8 cellular contexts compared by ENCODE assay signal in genomic region chr6:6696867-6697531, GRCh38.
DNase-seq lines count a peak whose midpoint lies in the region; ATAC-seq lines count a peak whose summit lies in the region.

No MANE protein-coding gene starts in this region.

- H3K4me3 ChIP-seq in right cardiac atrium (ENCODE audit: low read length), result no peak overlapping the region
- H3K4me3 ChIP-seq in skeletal muscle tissue (ENCODE audit: low read length in 3 of 3), result no peak overlapping the region

- no peak overlapping the region for H3K9ac ChIP-seq in skeletal muscle tissue (ENCODE audit: low read depth in 1 of 3, low read length in 3 of 3)

- H3K4me1 ChIP-seq in right cardiac atrium (ENCODE audit: control insufficient read depth, insufficient read depth, low read length), result peaks cover 27% of the 10 kb centered on the region
- H3K4me1 ChIP-seq in skeletal muscle tissue (ENCODE audit: control insufficient read depth in 3 of 3, insufficient read depth in 3 of 3, low read length in 3 of 3), result peaks cover 39 to 41% (median 41%) of the 10 kb centered on the region in 3 donors

- no peaks in the 10 kb centered on the region for H3K36me3 ChIP-seq in skeletal muscle tissue (ENCODE audit: control insufficient read depth in 3 of 3, insufficient read depth in 3 of 3, low read length in 3 of 3)

- no peaks in the 10 kb centered on the region for H3K36me3 Mint-ChIP-seq in activated CD8-positive, alpha-beta T cell treated with anti-CD3 and anti-CD28 coated beads, Interleukin-2, amount 10 ng/mL, durations not matched to agents 7 days and 5 days (ENCODE audit: low read depth)

- H3K27me3 ChIP-seq in right cardiac atrium (ENCODE audit: control insufficient read depth, insufficient read depth), result no peaks in the 10 kb centered on the region
- no peaks in the 10 kb centered on the region for H3K27me3 ChIP-seq in skeletal muscle tissue (ENCODE audit: control insufficient read depth in 3 of 3, insufficient read depth in 3 of 3, low read length in 3 of 3)

- peak; percentile 24 for DNase-seq in stimulated activated CD4-positive, alpha-beta T cell treated with anti-CD3 and anti-CD28 coated beads, Interleukin-12 subunit alpha, Interleukin-12 subunit beta, amount 100 ng/mL, for 4 hours
- DNase-seq in stimulated activated CD4-positive, alpha-beta T cell treated with anti-CD3 and anti-CD28 coated beads, Interleukin-4, amount 100 ng/mL, for 24 hours, result no peak
- peak; percentile 77 for DNase-seq in NCI-H2029 (lab: John Stamatoyannopoulos, UW)
- peak; percentile 65 for DNase-seq in activated CD8-positive, alpha-beta T cell treated with anti-CD3 and anti-CD28 coated beads, Interleukin-2, amount 10 ng/mL, durations not matched to agents 7 days and 5 days
- peak; percentile 61 to 87 (median 82) for DNase-seq in right cardiac atrium

- H3K9me3 ChIP-seq in right cardiac atrium (ENCODE audit: control insufficient read depth, low read length), result no peaks in the 10 kb centered on the region
- H3K9me3 ChIP-seq in skeletal muscle tissue (ENCODE audit: control insufficient read depth in 3 of 3, low read length in 3 of 3), result no peaks in the 10 kb centered on the region

- 34% methylated on average over 9 of the region's 9 CpGs for WGBS in right cardiac atrium

- intact Hi-C loops in right cardiac atrium (cut with DNase I), result no loop called here

- peaks cover 14% of the 10 kb centered on the region for H3K27me3 Mint-ChIP-seq in activated CD8-positive, alpha-beta T cell treated with anti-CD3 and anti-CD28 coated beads, Interleukin-2, amount 10 ng/mL, durations not matched to agents 7 days and 5 days (ENCODE audit: low read depth)

- H3K27ac Mint-ChIP-seq in activated CD8-positive, alpha-beta T cell treated with anti-CD3 and anti-CD28 coated beads, Interleukin-2, amount 10 ng/mL, durations not matched to agents 7 days and 5 days, result peak overlapping the region; percentile 77

- H3K4me3 Mint-ChIP-seq in activated CD8-positive, alpha-beta T cell treated with anti-CD3 and anti-CD28 coated beads, Interleukin-2, amount 10 ng/mL, durations not matched to agents 7 days and 5 days, result no peak overlapping the region

- H3K27ac ChIP-seq in right cardiac atrium (ENCODE audit: low read length), result peak overlapping the region; percentile 36
- peak overlapping the region; percentile 21 for H3K27ac ChIP-seq in skeletal muscle tissue (ENCODE audit: low read depth, low read length)

- CTCF ChIA-PET in activated CD8-positive, alpha-beta T cell treated with anti-CD3 and anti-CD28 coated beads, Interleukin-2, amount 10 ng/mL, durations not matched to agents 7 days and 5 days (lab: Charles Lee), result interaction anchor here (0.6 to 1.7 kb wide), 45 partner anchors 9 to 599 kb away, joined by 3 to 19 read pairs (median 3); no protein-coding TSS in a partner anchor

- H3K4me1 Mint-ChIP-seq in activated CD8-positive, alpha-beta T cell treated with anti-CD3 and anti-CD28 coated beads, Interleukin-2, amount 10 ng/mL, durations not matched to agents 7 days and 5 days (ENCODE audit: low read depth), result peaks cover 38% of the 10 kb centered on the region

- ATAC-seq in activated CD8-positive, alpha-beta T cell treated with anti-CD3 and anti-CD28 coated beads, Interleukin-2, amount 10 ng/mL, durations not matched to agents 7 days and 5 days, result peak; percentile 35
- ATAC-seq in right cardiac atrium (peak in 1 of 2 donors; percentile 31), HG03520 (IDR thresholded peaks at IDR 0.05; ENCODE audit: unreplicated experiment) (no peak), GM18498 (IDR thresholded peaks at IDR 0.05; ENCODE audit: unreplicated experiment) (no peak)

- peaks cover 4% of the 10 kb centered on the region for H3K9me3 Mint-ChIP-seq in activated CD8-positive, alpha-beta T cell treated with anti-CD3 and anti-CD28 coated beads, Interleukin-2, amount 10 ng/mL, durations not matched to agents 7 days and 5 days (ENCODE audit: insufficient read depth)

- POLR2A ChIA-PET in activated CD8-positive, alpha-beta T cell treated with anti-CD3 and anti-CD28 coated beads, Interleukin-2, amount 10 ng/mL, durations not matched to agents 7 days and 5 days (lab: Charles Lee), result interaction anchor here (0.6 to 0.8 kb wide), 2 partner anchors 9 to 21 kb away, joined by 3 read pairs; no protein-coding TSS in a partner anchor
